18 cellular contexts compared by ENCODE assay signal in genomic region chr15:68935400-68935937, GRCh38. TPM values are rescaled to one million over a fixed set of nuclear protein-coding genes. Genes with fewer than 3 reads are reported as not detected.
DNase-seq lines count a peak whose midpoint lies in the region; ATAC-seq, FAIRE-seq and TF ChIP-seq lines count a peak whose summit lies in the region.
"Had no signal": no experiment of that assay in that cellular context is flagged by ENCODE, and none has a peak within 500 bp of the region (broad histone marks: within the 10 kb centered on the region; RNA-seq: fewer than 3 reads in every experiment).

No MANE protein-coding gene starts in this region.

- H3K4me3 ChIP-seq in A549: no peak overlapping the region
- H3K4me3 ChIP-seq in bronchial epithelial cell (ENCODE audit: low read depth, low read length): no peak overlapping the region
- H3K4me3 ChIP-seq: BLaER1 had no signal

- H3K4me2 ChIP-seq in A549: no peak overlapping the region
- H3K4me2 ChIP-seq: BLaER1 had no signal

- TF ChIP-seq POLR2A in A549 (IDR thresholded peaks at IDR 0.05; ENCODE audit: low read length): no peak

- no peaks in the 10 kb centered on the region for H3K27me3 ChIP-seq in bronchial epithelial cell (ENCODE audit: control insufficient read depth, insufficient read depth, low read length)
- H3K27me3 ChIP-seq: BLaER1 had no signal

- 7% methylated on average over 2 of the region's 2 CpGs for WGBS in A549 (ENCODE audit: missing lambda C conversion rate)

- no peaks in the 10 kb centered on the region for H3K36me3 ChIP-seq in bronchial epithelial cell (ENCODE audit: control insufficient read depth, insufficient read depth, low read length)
- H3K36me3 ChIP-seq: BLaER1 had no signal

- CTCF ChIA-PET in A549 (lab: Yijun Ruan, JAX): interaction anchor here (0.5 to 4.8 kb wide), 4 partner anchors 9 to 549 kb away, joined by 3 to 27 read pairs (median 4); no protein-coding TSS in a partner anchor

- peak in 1 of 2 experiments; percentile 48; a peak in 1 of 6 replicates for ATAC-seq in A549
- ATAC-seq in HG02678 (IDR thresholded peaks at IDR 0.05; ENCODE audit: unreplicated experiment): no peak
- ATAC-seq in HG02938 (IDR thresholded peaks at IDR 0.05; ENCODE audit: unreplicated experiment): no peak

- no peaks in the 10 kb centered on the region for H3K9me3 ChIP-seq in A549
- H3K9me3 ChIP-seq: Caco-2 had no signal

- no peak for TF ChIP-seq EP300 in A549 (IDR thresholded peaks at IDR 0.05)

- H3K27ac ChIP-seq in A549: no peak overlapping the region
- H3K27ac ChIP-seq: 22Rv1, BLaER1 had no signal

- intact Hi-C loops in cardiac septum (cut with DNase I): no loop called here

- no peak for TF ChIP-seq RAD21 in A549 (conservative IDR thresholded peaks at IDR 0.05 in 1 of 2, IDR thresholded peaks at IDR 0.05 in 1 of 2)

- FAIRE-seq in A549 (lab: Jason Lieb, UNC): no peak
- peak; percentile 40 for FAIRE-seq in bronchial epithelial cell (lab: Jason Lieb, UNC)
- FAIRE-seq: GM12891, HTR-8/SVneo had no signal

- peak; percentile 17 for DNase-seq in DMS 273 (lab: John Stamatoyannopoulos, UW; ENCODE audit: unreplicated experiment)
- DNase-seq in DMS 273 treated with DMSO at 0.1 percent for 48 hours (lab: John Stamatoyannopoulos, UW): no peak
- DNase-seq in A549 (ENCODE audit: low read depth in 1 of 2, low spot score in 1 of 2): peak in 1 of 2 experiments; percentile 17
- DNase-seq in NAMALWA (ENCODE audit: low spot score): peak; percentile 27
- DNase-seq in bronchial epithelial cell (ENCODE audit: low read depth): no peak
- no peak for DNase-seq in cardiac septum (ENCODE audit: low spot score)
- DNase-seq: AML-193; Caco-2; CD8-positive, alpha-beta memory T cell; DMS79; KG1 had no signal

- TF ChIP-seq CTCF in A549 (IDR thresholded peaks at IDR 0.05) (no peak), bronchial epithelial cell (IDR thresholded peaks at IDR 0.05; ENCODE audit: insufficient read depth, low read length, severe bottlenecking) (no peak)

- H3K4me1 ChIP-seq in A549: no peaks in the 10 kb centered on the region
- H3K4me1 ChIP-seq: BLaER1, Caco-2 had no signal

- POLR2A ChIA-PET in A549 (lab: Yijun Ruan, JAX): no interaction called here

TF ChIP-seq in A549, 52 proteins besides CTCF, POLR2A, EP300 and RAD21:
- TF ChIP-seq BCL3 (IDR thresholded peaks at IDR 0.05) (no peak), USF2 (IDR thresholded peaks at IDR 0.05) (peak; percentile 54), RFX5 (IDR thresholded peaks at IDR 0.05) (no peak), CEBPB (IDR thresholded peaks at IDR 0.05) (no peak), NR3C1 (IDR thresholded peaks at IDR 0.05) (no peak), HEYL (CRISPR knock-in tag; IDR thresholded peaks at IDR 0.05) (no peak), MAFK (IDR thresholded peaks at IDR 0.05; ENCODE audit: partially characterized antibody) (peak; percentile 81), SREBF2 (IDR thresholded peaks at IDR 0.05) (no peak), MYC (IDR thresholded peaks at IDR 0.05; ENCODE audit: borderline replicate concordance, low read length) (no peak), CHD2 (IDR thresholded peaks at IDR 0.05; ENCODE audit: low read length, partially characterized antibody) (no peak), TP53 (CRISPR knock-in tag; IDR thresholded peaks at IDR 0.05) (no peak)

RNA-seq across cellular contexts. Expression of gene SPESP1, which starts 5.1 kb away (rescaled TPM):
- polyA plus RNA-seq in A549 (2011; rRNA removed): not detected in 2 replicates
- polyA plus RNA-seq in A549 (2012; cell fraction: cytosol; rRNA removed): not detected in 2 replicates
- not detected in 2 replicates for polyA plus RNA-seq in A549 (2012; cell fraction: nucleus; rRNA removed)
- not detected in 3 replicates for polyA plus RNA-seq in A549 (2017; fragmentation: RNase III; extraction: RNeasy Plus Mini Kit Qiagen cat#74134 plus additional on column Dnase treatment)
- not detected in 2 replicates for polyA minus RNA-seq in A549 (2011; rRNA and poly(A)+ RNA removed)
- total RNA-seq in bronchial epithelial cell: 3.8 and 4.2 TPM in 2 replicates
- total RNA-seq in cardiac septum: 1.8 TPM
- total RNA-seq: Caco-2, H4 had no signal

Comparison
In these comparisons a context has a peak if more than half of its experiments do, and no peak if none do; other contexts are left out.
1. DNase-seq: peak in DMS 273 (single experiment) and NAMALWA (single experiment); none in DMS 273 treated with DMSO at 0.1 percent for 48 hours (single experiment), bronchial epithelial cell (single experiment) and cardiac septum (single experiment).